In genomic region chr22:23862103-23862502, GRCh38 we compare ENCODE assay signal across 8 cellular contexts. TPM values are rescaled to one million over a fixed set of nuclear protein-coding genes. Genes with fewer than 3 reads are reported as not detected.
DNase-seq lines count a peak whose midpoint lies in the region; FAIRE-seq and TF ChIP-seq lines count a peak whose summit lies in the region.

No MANE protein-coding gene starts in this region.

- H3K9me3 Mint-ChIP-seq in IgD-negative memory B cell, result no peaks in the 10 kb centered on the region

- CTCF ChIA-PET in H1 (lab: Charles Lee; ENCODE audit: partially characterized antibody), result interaction anchor here (0.6 to 2.8 kb wide), 12 partner anchors 10 to 329 kb away, joined by 3 to 26 read pairs (median 4); partner anchors contain the start of gene MIF

- H3K9ac ChIP-seq in H1 (replicated peaks in 1 of 4; ENCODE audit: extremely low read depth in 1 of 4, low read depth in 3 of 4, low read length in 3 of 4), result no peak overlapping the region; a peak in 1 of 7 replicates

- no peak overlapping the region for H2BK5ac ChIP-seq in H1 (ENCODE audit: low read depth, low read length)

- H4K91ac ChIP-seq in H1 (replicated peaks; ENCODE audit: insufficient read length, low read length), result no peak overlapping the region

- H3K23ac ChIP-seq in H1 (ENCODE audit: insufficient read length), result no peak overlapping the region

- TF ChIP-seq POLR2A in H1 (IDR thresholded peaks at IDR 0.05; ENCODE audit: control extremely low read depth in 1 of 2, low read depth in 2 of 2, low read length in 2 of 2), result no peak

- no peaks in the 10 kb centered on the region for H3K79me1 ChIP-seq in H1 (ENCODE audit: low read depth, low read length)

- H3K27me3 ChIP-seq in H1 (replicated peaks in 1 of 4; ENCODE audit: control insufficient read depth in 3 of 4, extremely low read depth in 1 of 4, insufficient read depth in 3 of 4, low read length in 3 of 4), result no peaks in the 10 kb centered on the region

- peak; percentile 75 to 82 for TF ChIP-seq RAD21 in H1 (IDR thresholded peaks at IDR 0.05 in 1 of 2, conservative IDR thresholded peaks at IDR 0.05 in 1 of 2; ENCODE audit: low read depth in 2 of 2, low read length in 2 of 2)

- H2BK120ac ChIP-seq in H1 (replicated peaks; ENCODE audit: low read depth, low read length), result no peak overlapping the region

- H3K18ac ChIP-seq in H1 (ENCODE audit: extremely low read depth, low read length), result no peak overlapping the region; the same call in 1 of the 2 replicates

- H3K9me3 ChIP-seq in H1 (ENCODE audit: insufficient read depth in 2 of 2, low read depth in 1 of 2, low read length in 1 of 2), result no peaks in the 10 kb centered on the region

- peak overlapping the region in 2 of 3 donors; percentile 11 to 61 for H3K27ac Mint-ChIP-seq in IgD-negative memory B cell

- WGBS in H1 (ENCODE audit: extremely low coverage in 1 of 2, insufficient coverage in 1 of 2, insufficient read length in 1 of 2, insufficient replicate concordance in 2 of 2, low coverage in 1 of 2, low lambda C conversion rate in 2 of 2, missing lambda C conversion rate in 1 of 2), 2 experiments, result 88% methylated on average over 3 of the region's 3 CpGs; no CpG with 5 or more reads in 1 of the 2 experiments

- peak overlapping the region in 3 of 4 donors; percentile 21 to 87 (median 47) for H3K4me3 Mint-ChIP-seq in IgD-negative memory B cell

- H3K4me1 Mint-ChIP-seq in IgD-negative memory B cell, result peaks cover 5 to 15% (median 10%) of the 10 kb centered on the region in 3 donors

- H3K36me3 ChIP-seq in H1 (ENCODE audit: control insufficient read depth in 2 of 4, insufficient read depth in 4 of 4, low read length in 3 of 4), result no peaks in the 10 kb centered on the region

- peaks cover 0 to 10% (median 1%) of the 10 kb centered on the region in 4 experiments; a peak in 4 of 7 replicates for H3K4me1 ChIP-seq in H1 (replicated peaks in 1 of 4; ENCODE audit: control insufficient read depth in 3 of 4, insufficient read depth in 4 of 4, low read length in 3 of 4)

- no peak overlapping the region for H3K4me3 ChIP-seq in H1 (ENCODE audit: extremely low read depth in 1 of 4, insufficient read depth in 2 of 4, low read depth in 3 of 4, low read length in 4 of 4)

- POLR2A ChIA-PET in H1 (lab: Charles Lee; ENCODE audit: partially characterized antibody), result interaction anchor here (0.9 to 1.3 kb wide), 2 partner anchors 32 to 46 kb away, joined by 3 to 8 read pairs; partner anchors contain the start of gene MIF

- no peak overlapping the region for H3K56ac ChIP-seq in H1 (replicated peaks; ENCODE audit: insufficient read length, low read depth, low read length)

- no peak overlapping the region for H3K14ac ChIP-seq in H1 (ENCODE audit: insufficient read length)

- peak; percentile 84 for FAIRE-seq in H1 (lab: Jason Lieb, UNC)

- no peak overlapping the region for H2AFZ ChIP-seq in H1 (ENCODE audit: low read length)

- H4K8ac ChIP-seq in H1 (ENCODE audit: extremely low read depth, insufficient read depth, low read length), result no peak overlapping the region

- no peak overlapping the region for H4K5ac ChIP-seq in H1 (ENCODE audit: insufficient read length, low read depth, low read length)

- no peaks in the 10 kb centered on the region for H3K79me2 ChIP-seq in H1 (ENCODE audit: control insufficient read depth in 1 of 2, insufficient read depth in 2 of 2, low read length in 2 of 2)

- no peak overlapping the region for H2BK12ac ChIP-seq in H1 (ENCODE audit: low read depth, low read length)

- no peaks in the 10 kb centered on the region for H3K27me3 Mint-ChIP-seq in IgD-negative memory B cell

- no peak overlapping the region for H2AK5ac ChIP-seq in H1 (ENCODE audit: low read depth, low read length)

- no peak overlapping the region for H3K4me2 ChIP-seq in H1 (ENCODE audit: insufficient read depth in 1 of 2, low read depth in 2 of 2, low read length in 2 of 2)

- DNase-seq in SKM-1 treated with dmso at 0.1 percent for 144 hours (lab: John Stamatoyannopoulos, UW; ENCODE audit: unreplicated experiment) (peak; percentile 5), SKM-1 (lab: John Stamatoyannopoulos, UW; ENCODE audit: unreplicated experiment) (no peak), RKO (ENCODE audit: low spot score) (peak; percentile 63), H1 (ENCODE audit: low read depth in 1 of 2, low spot score in 2 of 2) (peak in 1 of 2 experiments; percentile 55), renal cortical epithelial cell (ENCODE audit: low read depth) (peak; percentile 40), C1 segment of cervical spinal cord (lab: John Stamatoyannopoulos, UW) (no peak), activated gamma-delta T cell treated with Interleukin-2 at 50 U/mL for 16 hours (no peak)

- H3K4ac ChIP-seq in H1 (replicated peaks; ENCODE audit: insufficient read length, low read depth, low read length), result no peak overlapping the region

- no peak overlapping the region for H2BK15ac ChIP-seq in H1 (ENCODE audit: low read length)

- peaks cover 0 to 6% of the 10 kb centered on the region in 2 experiments for H4K20me1 ChIP-seq in H1 (replicated peaks in 1 of 2; ENCODE audit: control insufficient read depth in 1 of 2, insufficient read depth in 2 of 2, low read length in 2 of 2)

- H2BK20ac ChIP-seq in H1 (ENCODE audit: low read length), result no peak overlapping the region

- peaks cover 2% of the 10 kb centered on the region for H3K36me3 Mint-ChIP-seq in IgD-negative memory B cell

- peak; percentile 81 to 84 (median 81) for TF ChIP-seq CTCF in H1 (IDR thresholded peaks at IDR 0.05; ENCODE audit: control extremely low read depth in 1 of 3, insufficient read depth in 1 of 3, low read depth in 1 of 3, low read length in 3 of 3)

- H3K27ac ChIP-seq in H1 (ENCODE audit: low read depth, low read length), result no peak overlapping the region

- peaks cover 6% of the 10 kb centered on the region for H3K23me2 ChIP-seq in H1 (ENCODE audit: low read depth, low read length)

- TF ChIP-seq EP300 in H1 (IDR thresholded peaks at IDR 0.05; ENCODE audit: borderline replicate concordance in 1 of 2, low read depth in 2 of 2, low read length in 2 of 2), result no peak

TF ChIP-seq in H1, 55 proteins besides CTCF, POLR2A, EP300 and RAD21:
- TF ChIP-seq SIN3A (conservative IDR thresholded peaks at IDR 0.05 in 1 of 2, IDR thresholded peaks at IDR 0.05 in 1 of 2; ENCODE audit: low read depth in 1 of 2, low read length in 2 of 2) (0 out of 4 replicates have a peak, but pooled peaks of 1 of the 2 experiments have one; percentile 20), JUN (IDR thresholded peaks at IDR 0.05; ENCODE audit: low read depth, low read length) (no peak)

RNA-seq across cellular contexts. Expression of gene SLC2A11, which starts 4.4 kb away (rescaled TPM):
- polyA plus RNA-seq in IgD-negative memory B cell (20.7 TPM), H1 (2011; rRNA removed) (9.1 and 10.7 TPM in 2 replicates)
- 12.5 and 13.2 TPM in 2 replicates for total RNA-seq in H1 (2021; fragmentation: NEBNext Ultra II Directional; extraction: Animal tissue kit (Norgen Biotek cat#: 25700))
- polyA plus RNA-seq in H1 (2011; cell fraction: cytosol; rRNA removed), result 16.2 TPM
- 32.5 TPM for polyA plus RNA-seq in H1 (2011; cell fraction: nucleus; rRNA removed)
- polyA plus RNA-seq in H1 (2012, experiment 1 of 2), result 12.7 to 19.4 TPM (median 16.1 TPM) in 4 replicates
- 9.7 TPM for polyA plus RNA-seq in H1 (2012, experiment 2 of 2)
- polyA plus RNA-seq in H1 (2013, experiment 1 of 2), result 14.1 TPM
- polyA plus RNA-seq in H1 (2013, experiment 2 of 2), result 12.3 TPM
- polyA minus RNA-seq in H1 (2011; rRNA and poly(A)+ RNA removed), result 16.2 and 25.1 TPM in 2 replicates
- polyA minus RNA-seq in H1 (2011; cell fraction: cytosol; rRNA and poly(A)+ RNA removed), result 5.9 TPM
- 20.7 TPM for polyA minus RNA-seq in H1 (2011; cell fraction: nucleus; rRNA and poly(A)+ RNA removed)
- total RNA-seq in renal cortical epithelial cell, result 18.2 and 22.8 TPM in 2 replicates

RNA-seq across cellular contexts. Expression of gene DERL3, which starts 23.3 kb away (rescaled TPM):
- polyA plus RNA-seq in IgD-negative memory B cell, result 49.4 TPM
- 8.7 and 9.9 TPM in 2 replicates for total RNA-seq in H1 (2021; fragmentation: NEBNext Ultra II Directional; extraction: Animal tissue kit (Norgen Biotek cat#: 25700))
- 19.5 and 27.8 TPM in 2 replicates for polyA plus RNA-seq in H1 (2011; rRNA removed)
- polyA plus RNA-seq in H1 (2011; cell fraction: cytosol; rRNA removed), result 18.7 TPM
- 46.9 TPM for polyA plus RNA-seq in H1 (2011; cell fraction: nucleus; rRNA removed)
- polyA plus RNA-seq in H1 (2012, experiment 1 of 2), result 6.7 to 16.6 TPM (median 12.9 TPM) in 4 replicates
- 14.4 TPM for polyA plus RNA-seq in H1 (2012, experiment 2 of 2)
- polyA plus RNA-seq in H1 (2013, experiment 1 of 2), result 20.0 TPM
- polyA plus RNA-seq in H1 (2013, experiment 2 of 2), result 21.0 TPM
- 4.5 and 5.2 TPM in 2 replicates for polyA minus RNA-seq in H1 (2011; rRNA and poly(A)+ RNA removed)
- 4.6 TPM for polyA minus RNA-seq in H1 (2011; cell fraction: cytosol; rRNA and poly(A)+ RNA removed)
- polyA minus RNA-seq in H1 (2011; cell fraction: nucleus; rRNA and poly(A)+ RNA removed), result 6.7 TPM
- total RNA-seq in renal cortical epithelial cell, result 0.17 and 0.30 TPM in 2 replicates

RNA-seq across cellular contexts. Expression of gene MIF, which starts 32.1 kb away (rescaled TPM):
- polyA plus RNA-seq in IgD-negative memory B cell (1,216 TPM), H1 (2011; rRNA removed) (1,870 and 2,008 TPM in 2 replicates)
- 1,082 and 1,119 TPM in 2 replicates for total RNA-seq in H1 (2021; fragmentation: NEBNext Ultra II Directional; extraction: Animal tissue kit (Norgen Biotek cat#: 25700))
- polyA plus RNA-seq in H1 (2011; cell fraction: cytosol; rRNA removed), result 1,234 TPM
- polyA plus RNA-seq in H1 (2011; cell fraction: nucleus; rRNA removed), result 854 TPM
- polyA plus RNA-seq in H1 (2012, experiment 1 of 2), result 481 to 1,182 TPM (median 1,056 TPM) in 4 replicates
- 1,334 TPM for polyA plus RNA-seq in H1 (2012, experiment 2 of 2)
- 1,822 TPM for polyA plus RNA-seq in H1 (2013, experiment 1 of 2)
- polyA plus RNA-seq in H1 (2013, experiment 2 of 2), result 1,703 TPM
- polyA minus RNA-seq in H1 (2011; rRNA and poly(A)+ RNA removed), result 45.6 and 50.1 TPM in 2 replicates
- polyA minus RNA-seq in H1 (2011; cell fraction: cytosol; rRNA and poly(A)+ RNA removed), result 631 TPM
- 307 TPM for polyA minus RNA-seq in H1 (2011; cell fraction: nucleus; rRNA and poly(A)+ RNA removed)
- total RNA-seq in renal cortical epithelial cell, result 213 and 324 TPM in 2 replicates

Comparison
In these comparisons a context has a peak if more than half of its experiments do, and no peak if none do; other contexts are left out.
1. DNase-seq: peak in SKM-1 treated with dmso at 0.1 percent for 144 hours (single experiment), RKO (single experiment) and renal cortical epithelial cell (single experiment); none in SKM-1 (single experiment), C1 segment of cervical spinal cord (0 of 14) and activated gamma-delta T cell treated with Interleukin-2 at 50 U/mL for 16 hours (single experiment).